Comparison of ENCODE assay signal across 23 cellular contexts in the genomic region with DNA sequence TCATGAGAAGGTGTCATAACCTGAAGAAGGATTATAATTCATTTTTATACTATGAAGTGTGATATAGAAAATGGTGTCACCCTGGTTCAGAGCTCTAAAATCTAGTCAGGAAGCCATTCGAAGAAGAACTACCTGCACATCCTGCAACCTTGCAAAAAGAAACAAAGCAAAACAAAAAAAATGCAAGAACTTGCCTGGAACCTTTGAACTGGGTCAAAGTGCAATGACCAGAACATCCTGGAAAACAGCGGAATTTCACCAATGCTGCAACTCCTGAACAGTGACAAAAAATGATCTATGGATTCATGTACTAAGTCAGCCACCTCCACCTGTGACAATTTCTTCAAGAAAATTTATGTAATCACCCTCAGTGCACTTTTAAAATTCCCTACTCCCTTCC.
DNase-seq lines count a peak whose midpoint lies in the region; ATAC-seq and TF ChIP-seq lines count a peak whose summit lies in the region.
"Had no signal": no experiment of that assay in that cellular context is flagged by ENCODE, and none has a peak within 500 bp of the region (broad histone marks: within the 10 kb centered on the region; RNA-seq: fewer than 3 reads in every experiment).

No MANE protein-coding gene starts in this region.

- H3K27me3 ChIP-seq in liver (ENCODE audit: control insufficient read depth in 4 of 4, insufficient read depth in 4 of 4, low read length in 3 of 4) (no peaks in the 10 kb centered on the region), trophoblast cell (ENCODE audit: insufficient read depth, low read length) (no peaks in the 10 kb centered on the region), PC-3 (ENCODE audit: low read length) (no peaks in the 10 kb centered on the region), SJCRH30 (no peaks in the 10 kb centered on the region)
- H3K27me3 ChIP-seq: BE2C, BLaER1 had no signal

- H3K36me3 ChIP-seq in liver (ENCODE audit: control insufficient read depth in 4 of 4, insufficient read depth in 3 of 4, low read depth in 1 of 4, low read length in 3 of 4) = no peaks in the 10 kb centered on the region
- no peaks in the 10 kb centered on the region for H3K36me3 ChIP-seq in trophoblast cell (ENCODE audit: control insufficient read depth in 1 of 2, insufficient read depth in 2 of 2, low read length in 2 of 2)
- H3K36me3 ChIP-seq in PC-3 (ENCODE audit: low read depth, low read length) = no peaks in the 10 kb centered on the region
- H3K36me3 ChIP-seq in SJCRH30 = no peaks in the 10 kb centered on the region
- H3K36me3 ChIP-seq: BE2C, BLaER1 had no signal

- H4K91ac ChIP-seq in trophoblast cell (ENCODE audit: low read depth, low read length) = no peak overlapping the region

- H3K4me2 ChIP-seq in trophoblast cell (ENCODE audit: low read length) (peak overlapping the region; percentile 29), PC-3 (ENCODE audit: low read length) (no peak overlapping the region)
- H3K4me2 ChIP-seq: BLaER1 had no signal

- H2BK120ac ChIP-seq in trophoblast cell (ENCODE audit: insufficient read depth, low read length, poor library complexity) = no peak overlapping the region

- H4K20me1 ChIP-seq in PC-3 (ENCODE audit: low read length) = no peaks in the 10 kb centered on the region
- H4K20me1 ChIP-seq: BLaER1 had no signal

- TF ChIP-seq CTCF in liver (IDR thresholded peaks at IDR 0.05; ENCODE audit: low read depth, low read length, missing input control) = no peak
- no peak for TF ChIP-seq CTCF in PC-3 (conservative IDR thresholded peaks at IDR 0.05; ENCODE audit: low read depth, low read length)

- H2BK12ac ChIP-seq in trophoblast cell (ENCODE audit: low read length) = no peak overlapping the region

- H3K9me3 ChIP-seq in liver (ENCODE audit: control insufficient read depth in 4 of 4, low read length in 3 of 4) (no peaks in the 10 kb centered on the region), trophoblast cell (ENCODE audit: insufficient read depth, low read depth, low read length) (no peaks in the 10 kb centered on the region), PC-3 (ENCODE audit: low read length) (no peaks in the 10 kb centered on the region), SJCRH30 (replicated peaks) (no peaks in the 10 kb centered on the region)
- H3K9me3 ChIP-seq: BE2C, BLaER1 had no signal

- H3K18ac ChIP-seq in trophoblast cell (ENCODE audit: low read length) = no peak overlapping the region

- H3K4ac ChIP-seq in trophoblast cell (ENCODE audit: low read depth, low read length) = no peak overlapping the region

- intact Hi-C loops in PC-3 (cut with micrococcal nuclease) = no loop called here

- H3K79me1 ChIP-seq in trophoblast cell (ENCODE audit: low read length) = peaks cover 2% of the 10 kb centered on the region

- no peaks in the 10 kb centered on the region for H3K9me2 ChIP-seq in PC-3 (replicated peaks; ENCODE audit: low read length)

- no peak overlapping the region for H2AFZ ChIP-seq in trophoblast cell (ENCODE audit: insufficient read depth, low read length, poor library complexity)
- no peak overlapping the region for H2AFZ ChIP-seq in PC-3 (ENCODE audit: low read length)

- no peak overlapping the region for H4K8ac ChIP-seq in trophoblast cell (ENCODE audit: low read depth, low read length)

- no peak overlapping the region for H3K9ac ChIP-seq in liver (ENCODE audit: low read depth in 1 of 2, low read length in 2 of 2)
- no peak overlapping the region for H3K9ac ChIP-seq in trophoblast cell (ENCODE audit: low read length)
- H3K9ac ChIP-seq in PC-3 (ENCODE audit: low read length) = no peak overlapping the region
- H3K9ac ChIP-seq: BLaER1 had no signal

- no peak overlapping the region for H3K23ac ChIP-seq in trophoblast cell (ENCODE audit: low read length)

- no peak for DNase-seq in left lobe of liver (ENCODE audit: low spot score)
- DNase-seq in trophoblast cell = peak in 1 of 2 donors; percentile 53
- no peak for DNase-seq in amniotic stem cell (lab: John Stamatoyannopoulos, UW)
- no peak for DNase-seq in PC-3
- no peak for DNase-seq in SJCRH30
- DNase-seq: 8988T; ACHN; BE2C; C1 segment of cervical spinal cord; CD4-positive, alpha-beta memory T cell; CD4-positive, CD25-positive, alpha-beta regulatory T cell; CD8-positive, alpha-beta memory T cell; COR-L47; DMS 273 treated with DMSO at 0.1 percent for 48 hours; DMS153; DMS53; DMS79; DND-41; EL; GDM1 had no signal

- H2AK5ac ChIP-seq in trophoblast cell (ENCODE audit: low read length) = no peak overlapping the region

- ATAC-seq in left lobe of liver = peak; percentile 54
- ATAC-seq in PC-3 = no peak
- ATAC-seq: GM12878 had no signal

- 25% methylated on average over 2 of the region's 2 CpGs for WGBS in liver
- WGBS in trophoblast cell (ENCODE audit: extremely low coverage, insufficient coverage, insufficient read length) = no CpG with 5 or more reads among the region's 2 CpGs

- CTCF ChIA-PET in PC-3 (lab: Charles Lee) = no interaction called here

- H2BK5ac ChIP-seq in trophoblast cell (ENCODE audit: low read depth, low read length, poor library complexity) = no peak overlapping the region

- TF ChIP-seq RAD21 in liver (IDR thresholded peaks at IDR 0.05) = no peak

- no peak overlapping the region for H3K14ac ChIP-seq in trophoblast cell (ENCODE audit: low read length)

- H3F3A ChIP-seq in PC-3 (ENCODE audit: low read length, unreplicated experiment) = no peaks in the 10 kb centered on the region

- H3K27ac ChIP-seq in liver (ENCODE audit: low read depth in 1 of 2, low read length in 2 of 2) (no peak overlapping the region), trophoblast cell (ENCODE audit: low read depth, low read length) (no peak overlapping the region), PC-3 (ENCODE audit: low read length) (no peak overlapping the region), SJCRH30 (no peak overlapping the region)
- H3K27ac ChIP-seq: BLaER1 had no signal

- H3K4me1 ChIP-seq in liver (ENCODE audit: control insufficient read depth in 4 of 4, insufficient read depth in 4 of 4, low read length in 3 of 4) (peaks cover 0 to 7% (median 0%) of the 10 kb centered on the region in 4 donors), trophoblast cell (ENCODE audit: control insufficient read depth in 1 of 2, insufficient read depth in 2 of 2, low read length in 2 of 2) (peaks cover 0 to 5% of the 10 kb centered on the region in 2 experiments), PC-3 (ENCODE audit: insufficient read depth, low read length) (no peaks in the 10 kb centered on the region), SJCRH30 (no peaks in the 10 kb centered on the region)
- H3K4me1 ChIP-seq: BE2C, BLaER1 had no signal

- H3K4me3 ChIP-seq in liver (ENCODE audit: low read depth in 1 of 3, low read length in 3 of 3) (no peak overlapping the region), trophoblast cell (ENCODE audit: low read depth, low read length) (no peak overlapping the region), PC-3 (ENCODE audit: low read length) (no peak overlapping the region), SJCRH30 (no peak overlapping the region)
- H3K4me3 ChIP-seq: BLaER1, GM12878 had no signal

- BruUV-seq in PC-3 (replicated peaks; lab: Mats Ljungman, UMichigan) = no TSS peak

- H4K12ac ChIP-seq in trophoblast cell (ENCODE audit: low read depth, low read length) = no peak overlapping the region

- H3K79me2 ChIP-seq in trophoblast cell (ENCODE audit: control insufficient read depth, insufficient read depth, low read length, poor library complexity) (no peaks in the 10 kb centered on the region), PC-3 (ENCODE audit: low read length) (no peaks in the 10 kb centered on the region)

- POLR2A ChIA-PET in PC-3 (lab: Charles Lee; ENCODE audit: unreplicated experiment) = no interaction called here

TF ChIP-seq in liver, 16 proteins besides CTCF, POLR2A, EP300 and RAD21:
- TF ChIP-seq SP1 (IDR thresholded peaks at IDR 0.05) (peak; percentile 56), RXRA (IDR thresholded peaks at IDR 0.05) (peak; percentile 71 to 78), EGR1 (IDR thresholded peaks at IDR 0.05; ENCODE audit: low read depth in 2 of 2) (no peak), HNF4A (conservative IDR thresholded peaks at IDR 0.05) (peak; percentile 89 to 92), HNF4G (IDR thresholded peaks at IDR 0.05) (peak; percentile 66)
